9 cellular contexts compared by ENCODE assay signal in genomic region chr1:222066539-222066938, GRCh38.
"Had no signal": no experiment of that assay in that cellular context is flagged by ENCODE, and none has a peak within 500 bp of the region (broad histone marks: within the 10 kb centered on the region; RNA-seq: fewer than 3 reads in every experiment).

No MANE protein-coding gene starts in this region.

- H3K9ac ChIP-seq: GM23248 had no signal

- H3K36me3 ChIP-seq: HAP-1 had no signal

- ATAC-seq: HCT116, K562 had no signal

- H2AFZ ChIP-seq: GM23248 had no signal

- H3K27ac ChIP-seq: GM23248 had no signal

- H3K4me1 ChIP-seq: HAP-1 had no signal

- FAIRE-seq: H54, HTR-8/SVneo, K562 had no signal

- H3K4me3 ChIP-seq: GM23248, HAP-1, K562 had no signal

- DNase-seq: GM23248, GOT3, HFFc6, KG1 had no signal
